ENCODE assay signal across 32 cellular contexts in genomic region chr22:22196833-22197477, GRCh38. TPM values are rescaled to one million over a fixed set of nuclear protein-coding genes. Genes with fewer than 3 reads are reported as not detected.
"Had no signal": no experiment of that assay in that cellular context is flagged by ENCODE, and none has a peak within 500 bp of the region (broad histone marks: within the 10 kb centered on the region; RNA-seq: fewer than 3 reads in every experiment).

No MANE protein-coding gene starts in this region.

- H3K4me3 ChIP-seq: esophagus squamous epithelium, left ventricle myocardium inferior, lung, ovary, psoas muscle, sigmoid colon, tibial nerve had no signal

- H3K9me3 ChIP-seq: esophagus squamous epithelium, neutrophil, ovary, psoas muscle, sigmoid colon had no signal

- H3K36me3 Mint-ChIP-seq: activated naive CD4-positive, alpha-beta T cell treated with anti-CD3 and anti-CD28 coated beads, Interleukin-2, amount 50 U/mL, for 24 hours had no signal

- H3K27ac Mint-ChIP-seq: activated CD8-positive, alpha-beta T cell treated with anti-CD3 and anti-CD28 coated beads for 36 hours; activated naive CD4-positive, alpha-beta T cell treated with anti-CD3 and anti-CD28 coated beads, Interleukin-2, amount 50 U/mL, for 24 hours; activated T-helper 2 cell treated with anti-CD3 and anti-CD28 coated beads, Interferon-gamma antibody, Interleukin-2, Interleukin-4, amounts not matched to agents 10 μg/mL and 5 μg/mL and 100 μg/mL, durations not matched to agents 14 hours and 24 hours and 36 hours; dendritic cell treated with granulocyte-macrophage colony-stimulating factor and Interleukin-4, amounts not matched to agents 40 ng/mL and 50 ng/mL, for 4 days; nephron progenitor cell; T-helper 1 cell treated with Interleukin-12 subunit alpha and Interleukin-12 subunit beta and Interleukin-4 antibody, amounts not matched to agents 30 μg/mL and 1 μg/mL, for 36 hours had no signal

- H3K9me3 Mint-ChIP-seq: activated CD8-positive, alpha-beta T cell treated with anti-CD3 and anti-CD28 coated beads for 36 hours; activated naive CD4-positive, alpha-beta T cell treated with anti-CD3 and anti-CD28 coated beads, Interleukin-2, amount 50 U/mL, for 24 hours; activated T-helper 2 cell treated with anti-CD3 and anti-CD28 coated beads, Interferon-gamma antibody, Interleukin-2, Interleukin-4, amounts not matched to agents 10 μg/mL and 5 μg/mL and 100 μg/mL, durations not matched to agents 14 hours and 24 hours and 36 hours; central memory CD8-positive, alpha-beta T cell; dendritic cell treated with granulocyte-macrophage colony-stimulating factor and Interleukin-4, amounts not matched to agents 40 ng/mL and 50 ng/mL, for 4 days; nephron progenitor cell; T-helper 1 cell treated with Interleukin-12 subunit alpha and Interleukin-12 subunit beta and Interleukin-4 antibody, amounts not matched to agents 30 μg/mL and 1 μg/mL, for 36 hours had no signal

- H3K36me3 ChIP-seq: esophagus squamous epithelium, left ventricle myocardium inferior, neutrophil, ovary, sigmoid colon, tibial nerve had no signal

- H3K27me3 ChIP-seq: ovary had no signal

- H3K4me3 Mint-ChIP-seq: activated CD8-positive, alpha-beta T cell treated with anti-CD3 and anti-CD28 coated beads for 36 hours; activated naive CD4-positive, alpha-beta T cell treated with anti-CD3 and anti-CD28 coated beads, Interleukin-2, amount 50 U/mL, for 24 hours; central memory CD8-positive, alpha-beta T cell; dendritic cell treated with granulocyte-macrophage colony-stimulating factor and Interleukin-4, amounts not matched to agents 40 ng/mL and 50 ng/mL, for 4 days; nephron progenitor cell; T-helper 1 cell treated with Interleukin-12 subunit alpha and Interleukin-12 subunit beta and Interleukin-4 antibody, amounts not matched to agents 30 μg/mL and 1 μg/mL, for 36 hours had no signal

- ATAC-seq: activated CD8-positive, alpha-beta T cell treated with anti-CD3 and anti-CD28 coated beads for 36 hours; psoas muscle had no signal

- H3K4me1 ChIP-seq: esophagus squamous epithelium, psoas muscle, sigmoid colon, tibial nerve had no signal

- DNase-seq: activated CD4-positive, alpha-beta T cell treated with anti-CD3 and anti-CD28 coated beads for 1 hour; activated CD4-positive, alpha-beta T cell treated with anti-CD3 and anti-CD28 coated beads, Interleukin-2, amount 50 U/mL, for 1 hour; activated CD8-positive, alpha-beta T cell treated with anti-CD3 and anti-CD28 coated beads for 36 hours; activated T-cell treated with anti-CD3 and anti-CD28 coated beads, Interleukin-2, amount 50 U/mL, for 48 hours; anterior cingulate cortex; esophagus squamous epithelium; islet precursor cell; left ventricle myocardium inferior; mesendoderm; nephron progenitor cell; ovary; psoas muscle; sigmoid colon; small intestine; stimulated activated CD4-positive, alpha-beta T cell treated with anti-CD3 and anti-CD28 coated beads, Interleukin-1b, Interleukin-23, amount 100 ng/mL, for 48 hours; stimulated activated CD4-positive, alpha-beta T cell treated with anti-CD3 and anti-CD28 coated beads, Interleukin-4, amount 100 ng/mL, for 4 hours; stimulated activated CD8-positive, alpha-beta memory T cell treated with anti-CD3 and anti-CD28 coated beads, Interleukin-4, amount 100 ng/mL, for 48 hours; stimulated activated naive CD4-positive, alpha-beta T cell; T1000 had no signal

- H3K4me1 Mint-ChIP-seq: activated naive CD4-positive, alpha-beta T cell treated with anti-CD3 and anti-CD28 coated beads, Interleukin-2, amount 50 U/mL, for 24 hours; central memory CD8-positive, alpha-beta T cell; nephron progenitor cell had no signal

- H3K27ac ChIP-seq: esophagus squamous epithelium, left ventricle myocardium inferior, neutrophil, ovary, psoas muscle, sigmoid colon, tibial nerve had no signal

RNA-seq across cellular contexts. Expression of gene VPREB1, which starts 47.6 kb away (rescaled TPM):
- total RNA-seq: activated CD8-positive, alpha-beta T cell treated with anti-CD3 and anti-CD28 coated beads for 36 hours; activated T-helper 2 cell treated with anti-CD3 and anti-CD28 coated beads, Interferon-gamma antibody, Interleukin-2, Interleukin-4, amounts not matched to agents 10 μg/mL and 5 μg/mL and 100 μg/mL, durations not matched to agents 14 hours and 24 hours and 36 hours; bronchial epithelial cell; esophagus squamous epithelium; frontal cortex; left ventricle myocardium inferior; lung; mucosa of gallbladder; ovary; psoas muscle; sigmoid colon; temporal lobe; tibial nerve; ureter had no signal
